12 cellular contexts compared by ENCODE assay signal in genomic region chr3:58355174-58355573, GRCh38. TPM values are rescaled to one million over a fixed set of nuclear protein-coding genes. Genes with fewer than 3 reads are reported as not detected.
DNase-seq lines count a peak whose midpoint lies in the region; ATAC-seq, FAIRE-seq and TF ChIP-seq lines count a peak whose summit lies in the region.
"Had no signal": no experiment of that assay in that cellular context is flagged by ENCODE, and none has a peak within 500 bp of the region (broad histone marks: within the 10 kb centered on the region; RNA-seq: fewer than 3 reads in every experiment).

No MANE protein-coding gene starts in this region.

- H3K27me3 Mint-ChIP-seq in CD14-positive monocyte (ENCODE audit: low read depth in 3 of 3), result peaks cover 0 to 2% (median 0%) of the 10 kb centered on the region in 3 donors
- H3K27me3 Mint-ChIP-seq in activated T-cell treated with anti-CD3 and anti-CD28 coated beads, Interleukin-2, amount 50 U/mL, for 4 hours (ENCODE audit: low read depth), result no peaks in the 10 kb centered on the region
- H3K27me3 Mint-ChIP-seq: CD4-positive, CD25-positive, alpha-beta regulatory T cell had no signal

- peak overlapping the region; percentile 93 to 98 (median 98) for H3K27ac Mint-ChIP-seq in CD14-positive monocyte

- H3K4me1 Mint-ChIP-seq in CD14-positive monocyte, result peaks cover 72% of the 10 kb centered on the region
- H3K4me1 Mint-ChIP-seq in activated T-cell treated with anti-CD3 and anti-CD28 coated beads, Interleukin-2, amount 50 U/mL, for 4 hours (ENCODE audit: low read depth), result peaks cover 41% of the 10 kb centered on the region

- H3K36me3 Mint-ChIP-seq in CD14-positive monocyte, result peaks cover 6 to 11% of the 10 kb centered on the region in 2 donors
- peaks cover 2% of the 10 kb centered on the region for H3K36me3 Mint-ChIP-seq in activated T-cell treated with anti-CD3 and anti-CD28 coated beads, Interleukin-2, amount 50 U/mL, for 4 hours (ENCODE audit: insufficient read depth)

- intact Hi-C loops in CD14-positive monocyte (cut with micrococcal nuclease), result no loop called here

- peak overlapping the region in 1 of 2 donors; percentile 68 for H3K4me3 Mint-ChIP-seq in CD14-positive monocyte
- H3K4me3 Mint-ChIP-seq in activated T-cell treated with anti-CD3 and anti-CD28 coated beads, Interleukin-2, amount 50 U/mL, for 4 hours, result no peak overlapping the region
- H3K4me3 Mint-ChIP-seq: CD4-positive, CD25-positive, alpha-beta regulatory T cell had no signal

- TF ChIP-seq CTCF in CD14-positive monocyte (IDR thresholded peaks at IDR 0.05), result no peak

- no peak for DNase-seq in CD14-positive monocyte (ENCODE audit: low spot score)
- no peak for DNase-seq in GM19239 (ENCODE audit: insufficient read length, low spot score)
- DNase-seq in SIG-M5 treated with dmso at 0.1 percent for 504 hours (lab: John Stamatoyannopoulos, UW; ENCODE audit: unreplicated experiment), result peak; percentile 85
- no peak for DNase-seq in HPDE6-E6E7 (ENCODE audit: extremely low spot score)
- DNase-seq in kidney glomerular epithelial cell (lab: John Stamatoyannopoulos, UW), result no peak
- DNase-seq in activated T-cell treated with anti-CD3 and anti-CD28 coated beads, Interleukin-2, amount 50 U/mL, for 4 hours, result no peak
- DNase-seq: CD4-positive, CD25-positive, alpha-beta regulatory T cell; islet precursor cell; SHP77 had no signal

- ATAC-seq in HG03064 (IDR thresholded peaks at IDR 0.05; ENCODE audit: low read depth, unreplicated experiment) (peak; percentile 57), SK-N-SH treated with all-trans-retinoic acid at 6 μM for 48 hours (no peak)
- no peak for ATAC-seq in activated T-cell treated with anti-CD3 and anti-CD28 coated beads, Interleukin-2, amount 50 U/mL, for 4 hours

- peak; percentile 96 for FAIRE-seq in GM19239 (lab: Jason Lieb, UNC)
- FAIRE-seq: endometrium had no signal

- no peaks in the 10 kb centered on the region for H3K9me3 Mint-ChIP-seq in CD14-positive monocyte
- H3K9me3 Mint-ChIP-seq in activated T-cell treated with anti-CD3 and anti-CD28 coated beads, Interleukin-2, amount 50 U/mL, for 4 hours, result no peaks in the 10 kb centered on the region
- H3K9me3 Mint-ChIP-seq: CD4-positive, CD25-positive, alpha-beta regulatory T cell had no signal

TF ChIP-seq in SK-N-SH treated with all-trans-retinoic acid at 6 μM for 48 hours, 23 proteins besides CTCF, POLR2A, EP300 and RAD21:
- TF ChIP-seq ZFP30 (CRISPR knock-in tag; IDR thresholded peaks at IDR 0.05) (no peak), ZNF70 (CRISPR knock-in tag; IDR thresholded peaks at IDR 0.05) (no peak), ZNF565 (CRISPR knock-in tag; conservative IDR thresholded peaks at IDR 0.05; ENCODE audit: low read depth) (no peak), RARB (CRISPR knock-in tag; IDR thresholded peaks at IDR 0.05) (no peak), ZC3H10 (CRISPR knock-in tag; IDR thresholded peaks at IDR 0.05) (no peak)
- TF ChIP-seq, protein P1, sequence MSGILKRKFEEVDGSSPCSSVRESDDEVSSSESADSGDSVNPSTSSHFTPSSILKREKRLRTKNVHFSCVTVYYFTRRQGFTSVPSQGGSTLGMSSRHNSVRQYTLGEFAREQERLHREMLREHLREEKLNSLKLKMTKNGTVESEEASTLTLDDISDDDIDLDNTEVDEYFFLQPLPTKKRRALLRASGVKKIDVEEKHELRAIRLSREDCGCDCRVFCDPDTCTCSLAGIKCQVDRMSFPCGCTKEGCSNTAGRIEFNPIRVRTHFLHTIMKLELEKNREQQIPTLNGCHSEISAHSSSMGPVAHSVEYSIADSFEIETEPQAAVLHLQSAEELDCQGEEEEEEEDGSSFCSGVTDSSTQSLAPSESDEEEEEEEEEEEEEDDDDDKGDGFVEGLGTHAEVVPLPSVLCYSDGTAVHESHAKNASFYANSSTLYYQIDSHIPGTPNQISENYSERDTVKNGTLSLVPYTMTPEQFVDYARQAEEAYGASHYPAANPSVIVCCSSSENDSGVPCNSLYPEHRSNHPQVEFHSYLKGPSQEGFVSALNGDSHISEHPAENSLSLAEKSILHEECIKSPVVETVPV (CRISPR knock-in tag; IDR thresholded peaks at IDR 0.05), result no peak

RNA-seq across cellular contexts. Expression of gene PXK, which starts 22.5 kb away (rescaled TPM):
- 10 to 100 TPM; 52.9 to 54.0 TPM for polyA plus RNA-seq in CD14-positive monocyte
- 10 to 100 TPM; 30.1 to 40.2 (median 32.2) TPM for total RNA-seq in activated T-cell treated with anti-CD3 and anti-CD28 coated beads, Interleukin-2, amount 50 U/mL, for 4 hours

RNA-seq across cellular contexts. Expression of gene HTD2, which starts 48.9 kb away (rescaled TPM):
- polyA plus RNA-seq in CD14-positive monocyte, result 10 to 100 TPM; 10.5 to 17.3 TPM
- total RNA-seq in activated T-cell treated with anti-CD3 and anti-CD28 coated beads, Interleukin-2, amount 50 U/mL, for 4 hours, result 10 to 100 TPM; 14.4 to 16.1 (median 15.9) TPM

RNA-seq across cellular contexts. Expression of gene RPP14, which starts 49.1 kb away (rescaled TPM):
- 1 to 10 TPM; 3.5 to 8.8 TPM for polyA plus RNA-seq in CD14-positive monocyte
- 10 to 100 TPM; 21.6 to 24.8 (median 23.8) TPM for total RNA-seq in activated T-cell treated with anti-CD3 and anti-CD28 coated beads, Interleukin-2, amount 50 U/mL, for 4 hours
